ENCODE assay signal across 12 cellular contexts in genomic region chr6:111338843-111339242, GRCh38.
DNase-seq lines count a peak whose midpoint lies in the region; ATAC-seq and TF ChIP-seq lines count a peak whose summit lies in the region.
"Had no signal": no experiment of that assay in that cellular context is flagged by ENCODE, and none has a peak within 500 bp of the region (broad histone marks: within the 10 kb centered on the region; RNA-seq: fewer than 3 reads in every experiment).

No MANE protein-coding gene starts in this region.

- no peaks in the 10 kb centered on the region for H3K79me2 ChIP-seq in mesendoderm (ENCODE audit: control insufficient read depth, insufficient read depth, low read length)

- no peak overlapping the region for H3K18ac ChIP-seq in mesendoderm (ENCODE audit: low read length)

- no peak overlapping the region for H3K23ac ChIP-seq in mesendoderm (ENCODE audit: low read length)

- H3K27ac ChIP-seq in mesendoderm (ENCODE audit: low read depth, low read length) = no peak overlapping the region
- H3K27ac ChIP-seq: lower lobe of right lung, SK-N-MC had no signal

- H4K5ac ChIP-seq in mesendoderm (ENCODE audit: low read length) = no peak overlapping the region

- no peaks in the 10 kb centered on the region for H3K4me1 ChIP-seq in mesendoderm (ENCODE audit: control insufficient read depth, low read depth, low read length)
- H3K4me1 ChIP-seq: lower lobe of right lung had no signal

- H2AK5ac ChIP-seq in mesendoderm (ENCODE audit: low read length) = no peak overlapping the region

- H3K4me3 ChIP-seq in GM12865 (ENCODE audit: low read depth, low read length) (no peak overlapping the region), mesendoderm (ENCODE audit: low read length) (no peak overlapping the region)
- H3K4me3 ChIP-seq: lower lobe of right lung, SK-N-MC had no signal

- no peak overlapping the region for H2BK120ac ChIP-seq in mesendoderm (ENCODE audit: low read depth, low read length)

- H3K56ac ChIP-seq in mesendoderm (ENCODE audit: low read length) = no peak overlapping the region

- H3K27me3 ChIP-seq in mesendoderm (ENCODE audit: insufficient read depth, low read length, poor library complexity) = no peaks in the 10 kb centered on the region

- H2BK15ac ChIP-seq in mesendoderm (replicated peaks; ENCODE audit: low read depth) = no peak overlapping the region

- TF ChIP-seq CTCF in GM12865 (IDR thresholded peaks at IDR 0.05; ENCODE audit: insufficient read depth, low read depth, low read length, missing control alignments) = no peak

- no peak overlapping the region for H2BK5ac ChIP-seq in mesendoderm (ENCODE audit: low read length)

- no CpG with 5 or more reads among the region's 3 CpGs for WGBS in mesendoderm (ENCODE audit: extremely low coverage, insufficient coverage, low lambda C conversion rate)

- no peaks in the 10 kb centered on the region for H3K36me3 ChIP-seq in mesendoderm (ENCODE audit: control insufficient read depth, insufficient read depth, low read length)

- no peak overlapping the region for H4K8ac ChIP-seq in mesendoderm (ENCODE audit: low read depth, low read length)

- H3K4ac ChIP-seq in mesendoderm (ENCODE audit: low read depth, low read length) = no peak overlapping the region

- ATAC-seq in GM19328 (IDR thresholded peaks at IDR 0.05; ENCODE audit: unreplicated experiment) = peak; percentile 100
- peak; percentile 99 for ATAC-seq in HG02759 (IDR thresholded peaks at IDR 0.05; ENCODE audit: unreplicated experiment)
- ATAC-seq in HG03469 (IDR thresholded peaks at IDR 0.05; ENCODE audit: unreplicated experiment) = peak; percentile 96
- ATAC-seq: HepG2, lower lobe of right lung had no signal

- H3K4me2 ChIP-seq in mesendoderm (ENCODE audit: low read length) = no peak overlapping the region

- no peaks in the 10 kb centered on the region for H3K79me1 ChIP-seq in mesendoderm (ENCODE audit: low read length)

- DNase-seq in GM12865 (ENCODE audit: low read depth) (peak; percentile 73), SK-N-DZ (ENCODE audit: low spot score) (no peak), HCEC 1CT (no peak), DMS153 treated with DMSO at 0.1 percent for 48 hours (lab: John Stamatoyannopoulos, UW; ENCODE audit: unreplicated experiment) (no peak), mesendoderm (no peak)
- DNase-seq: foreskin fibroblast, lower lobe of right lung had no signal

- no peak overlapping the region for H3K9ac ChIP-seq in mesendoderm (ENCODE audit: low read length)
